17 cellular contexts compared by ENCODE assay signal in genomic region chr13:97648881-97649224, GRCh38.
DNase-seq lines count a peak whose midpoint lies in the region; ATAC-seq, FAIRE-seq and TF ChIP-seq lines count a peak whose summit lies in the region.
"Had no signal": no experiment of that assay in that cellular context is flagged by ENCODE, and none has a peak within 500 bp of the region (broad histone marks: within the 10 kb centered on the region; RNA-seq: fewer than 3 reads in every experiment).

No MANE protein-coding gene starts in this region.

- peaks cover 21% of the 10 kb centered on the region; the same call in 1 of the 2 replicates for H3K9me2 ChIP-seq in GM23338 (ENCODE audit: insufficient read depth)

- H4K20me1 ChIP-seq in GM23338 (replicated peaks; ENCODE audit: insufficient read depth) = no peaks in the 10 kb centered on the region
- H4K20me1 ChIP-seq in endothelial cell of umbilical vein (replicated peaks; ENCODE audit: control insufficient read depth, extremely low read depth, insufficient read depth, low read length) = no peaks in the 10 kb centered on the region
- H4K20me1 ChIP-seq: BLaER1 had no signal

- TF ChIP-seq POLR2A in endothelial cell of umbilical vein (IDR thresholded peaks at IDR 0.05; ENCODE audit: low read depth, low read length) (no peak), body of pancreas (IDR thresholded peaks at IDR 0.05) (no peak)

- H3K36me3 Mint-ChIP-seq in GM23338 (ENCODE audit: low read depth) = no peaks in the 10 kb centered on the region
- no peaks in the 10 kb centered on the region for H3K36me3 Mint-ChIP-seq in activated naive CD4-positive, alpha-beta T cell treated with anti-CD3 and anti-CD28 coated beads, Interleukin-2, amount 50 U/mL, for 72 hours
- H3K36me3 Mint-ChIP-seq: CD14-positive monocyte; CD4-positive, alpha-beta memory T cell had no signal

- H3K79me2 ChIP-seq in GM23338 (replicated peaks; ENCODE audit: insufficient read depth) (no peaks in the 10 kb centered on the region), endothelial cell of umbilical vein (ENCODE audit: control insufficient read depth, insufficient read depth, low read length) (no peaks in the 10 kb centered on the region)

- TF ChIP-seq CTCF in GM23338 (conservative IDR thresholded peaks at IDR 0.05; ENCODE audit: low read depth in 2 of 2) = no peak
- TF ChIP-seq CTCF in endothelial cell of umbilical vein (IDR thresholded peaks at IDR 0.05; ENCODE audit: extremely low read depth in 1 of 2, insufficient read depth in 1 of 2, low read depth in 1 of 2, low read length in 2 of 2) = no peak
- TF ChIP-seq CTCF in body of pancreas (IDR thresholded peaks at IDR 0.05) = no peak

- H3K9me3 ChIP-seq in HUES64 (ENCODE audit: insufficient read depth, low read depth, low read length) (no peaks in the 10 kb centered on the region), endothelial cell of umbilical vein (replicated peaks; ENCODE audit: control insufficient read depth, insufficient read depth, low read length) (no peaks in the 10 kb centered on the region), mesodermal cell (ENCODE audit: control insufficient read depth, low read length) (no peaks in the 10 kb centered on the region), body of pancreas (no peaks in the 10 kb centered on the region)
- H3K9me3 ChIP-seq: BLaER1 had no signal

- ATAC-seq in GM23338 = no peak
- ATAC-seq in activated naive CD4-positive, alpha-beta T cell treated with anti-CD3 and anti-CD28 coated beads, Interleukin-2, amount 50 U/mL, for 72 hours = no peak
- ATAC-seq in body of pancreas = no peak

- no peak overlapping the region for H3K27ac Mint-ChIP-seq in GM23338
- no peak overlapping the region for H3K27ac Mint-ChIP-seq in activated naive CD4-positive, alpha-beta T cell treated with anti-CD3 and anti-CD28 coated beads, Interleukin-2, amount 50 U/mL, for 72 hours
- H3K27ac Mint-ChIP-seq: CD14-positive monocyte; CD4-positive, alpha-beta memory T cell; H9 had no signal

- no peaks in the 10 kb centered on the region; the same call in 2 of the 3 replicates for H3K9me3 Mint-ChIP-seq in GM23338
- H3K9me3 Mint-ChIP-seq in activated naive CD4-positive, alpha-beta T cell treated with anti-CD3 and anti-CD28 coated beads, Interleukin-2, amount 50 U/mL, for 72 hours = no peaks in the 10 kb centered on the region
- H3K9me3 Mint-ChIP-seq: CD4-positive, alpha-beta memory T cell; H9 had no signal

- H3K9ac ChIP-seq in HUES64 (ENCODE audit: low read depth, low read length) (no peak overlapping the region), endothelial cell of umbilical vein (replicated peaks; ENCODE audit: extremely low read depth, insufficient read depth, low read length) (peak overlapping the region; percentile 25)
- H3K9ac ChIP-seq: BLaER1 had no signal

- no peak overlapping the region for H3K4me2 ChIP-seq in GM23338
- H3K4me2 ChIP-seq in endothelial cell of umbilical vein (ENCODE audit: insufficient read depth, low read length) = peak overlapping the region; percentile 82
- H3K4me2 ChIP-seq: BLaER1 had no signal

- H3K4me3 Mint-ChIP-seq in GM23338 = no peak overlapping the region
- H3K4me3 Mint-ChIP-seq: CD14-positive monocyte, H9 had no signal

- DNase-seq in GM23338 (ENCODE audit: low spot score) (no peak), endothelial cell of umbilical vein (ENCODE audit: low read depth, low spot score) (no peak), NOMO-1 treated with DMSO at 0.1 percent for 48 hours (lab: John Stamatoyannopoulos, UW; ENCODE audit: unreplicated experiment) (no peak), body of pancreas (no peak)
- no peak for DNase-seq in activated naive CD4-positive, alpha-beta T cell treated with anti-CD3 and anti-CD28 coated beads, Interleukin-2, amount 50 U/mL, for 72 hours (ENCODE audit: low spot score in 2 of 2)
- DNase-seq: 8988T; Calu3; CD4-positive, alpha-beta memory T cell; DMS79 treated with DMSO at 0.1 percent for 48 hours; GF-D8; GOT3; H9 had no signal

- H3K27me3 ChIP-seq in GM23338 (ENCODE audit: insufficient read depth) (no peaks in the 10 kb centered on the region), HUES64 (ENCODE audit: insufficient read depth, low read length) (no peaks in the 10 kb centered on the region), endothelial cell of umbilical vein (ENCODE audit: control insufficient read depth in 2 of 2, insufficient read depth in 2 of 2, low read length in 2 of 2) (no peaks in the 10 kb centered on the region), body of pancreas (no peaks in the 10 kb centered on the region)
- H3K27me3 ChIP-seq: BLaER1 had no signal

- H3K4me3 ChIP-seq in GM23338 (no peak overlapping the region), HUES64 (ENCODE audit: low read length) (no peak overlapping the region), endothelial cell of umbilical vein (replicated peaks in 1 of 3; ENCODE audit: insufficient read depth in 1 of 3, low read depth in 1 of 3, low read length in 3 of 3) (no peak overlapping the region), mesodermal cell (ENCODE audit: extremely low read depth, insufficient read depth, low read length, poor library complexity, severe bottlenecking) (no peak overlapping the region), body of pancreas (no peak overlapping the region)
- H3K4me3 ChIP-seq: BLaER1 had no signal

- H2AFZ ChIP-seq in GM23338 (peak overlapping the region; percentile 38; the same call in 1 of the 2 replicates), endothelial cell of umbilical vein (ENCODE audit: low read depth, low read length) (peak overlapping the region; percentile 70)

- peaks cover 16% of the 10 kb centered on the region for H3K4me1 ChIP-seq in GM23338 (ENCODE audit: insufficient read depth)
- peaks cover 17% of the 10 kb centered on the region; the same call in 1 of the 2 replicates for H3K4me1 ChIP-seq in HUES64 (ENCODE audit: insufficient read depth, low read length)
- H3K4me1 ChIP-seq in endothelial cell of umbilical vein (ENCODE audit: control insufficient read depth, extremely low read depth, insufficient read depth, low read length) = peaks cover 14% of the 10 kb centered on the region
- H3K4me1 ChIP-seq in mesodermal cell (ENCODE audit: control insufficient read depth, insufficient read depth, low read length, poor library complexity, severe bottlenecking) = peaks cover 22% of the 10 kb centered on the region
- H3K4me1 ChIP-seq in body of pancreas = no peaks in the 10 kb centered on the region
- H3K4me1 ChIP-seq: BLaER1 had no signal

- POLR2A ChIA-PET in endothelial cell of umbilical vein (lab: Charles Lee) = no interaction called here

- peaks cover 2% of the 10 kb centered on the region for H3K27me3 Mint-ChIP-seq in GM23338 (ENCODE audit: insufficient read depth, low read depth, poor library complexity)

- peaks cover 29% of the 10 kb centered on the region for H3K4me1 Mint-ChIP-seq in GM23338
- H3K4me1 Mint-ChIP-seq: CD14-positive monocyte; CD4-positive, alpha-beta memory T cell had no signal

- FAIRE-seq in endothelial cell of umbilical vein (lab: Jason Lieb, UNC) = no peak
- FAIRE-seq: HTR-8/SVneo had no signal

- BruUV-seq in endothelial cell of umbilical vein (replicated peaks; lab: Mats Ljungman, UMichigan) = no TSS peak

- intact Hi-C loops in endothelial cell of umbilical vein (cut with micrococcal nuclease) = loop anchor here (1.0 kb wide), 2 partner anchors 9 to 216 kb away; no protein-coding TSS in a partner anchor
- intact Hi-C loops in body of pancreas (cut with DNase I) = no loop called here

- dilution Hi-C loops in endothelial cell of umbilical vein (cut with MboI; ENCODE audit: extremely low pct_ligation_motif_present, low sequenced_read_pairs) = no loop called here

- no peaks in the 10 kb centered on the region for H3K9me1 ChIP-seq in endothelial cell of umbilical vein (replicated peaks; ENCODE audit: control insufficient read depth, extremely low read depth, insufficient read depth, low read length)

- H3F3A ChIP-seq in GM23338 (replicated peaks; ENCODE audit: low read depth) = no peaks in the 10 kb centered on the region

- H3K36me3 ChIP-seq in GM23338 (ENCODE audit: insufficient read depth) (no peaks in the 10 kb centered on the region), HUES64 (ENCODE audit: insufficient read depth, low read length) (no peaks in the 10 kb centered on the region), endothelial cell of umbilical vein (ENCODE audit: control insufficient read depth in 2 of 2, extremely low read depth in 1 of 2, insufficient read depth in 2 of 2, low read length in 2 of 2) (no peaks in the 10 kb centered on the region), mesodermal cell (ENCODE audit: control insufficient read depth, insufficient read depth, low read length) (no peaks in the 10 kb centered on the region), body of pancreas (replicated peaks in 1 of 2; ENCODE audit: insufficient read depth in 1 of 2, low read depth in 2 of 2) (no peaks in the 10 kb centered on the region)
- H3K36me3 ChIP-seq: BLaER1 had no signal

- CTCF ChIA-PET in endothelial cell of umbilical vein (lab: Charles Lee) = interaction anchor here (1.3 kb wide), 1 partner anchor 10 kb away, joined by 7 read pairs; no protein-coding TSS in a partner anchor

- H3K27ac ChIP-seq in GM23338 (ENCODE audit: low read depth) = no peak overlapping the region
- peak overlapping the region; percentile 46; the same call in 1 of the 2 replicates for H3K27ac ChIP-seq in HUES64 (ENCODE audit: low read depth, low read length)
- H3K27ac ChIP-seq in endothelial cell of umbilical vein (ENCODE audit: insufficient read depth, low read depth, low read length) = peak overlapping the region; percentile 85
- H3K27ac ChIP-seq in mesodermal cell (ENCODE audit: low read depth, low read length, severe bottlenecking) = peak overlapping the region; percentile 85
- no peak overlapping the region for H3K27ac ChIP-seq in body of pancreas
- H3K27ac ChIP-seq: BLaER1 had no signal

TF ChIP-seq in GM23338, 12 proteins besides CTCF, POLR2A, EP300 and RAD21 (continues in another document):
- TF ChIP-seq EZH2phosphoT487 (IDR thresholded peaks at IDR 0.05; ENCODE audit: unreplicated experiment) (no peak), JUNB (IDR thresholded peaks at IDR 0.05; ENCODE audit: unreplicated experiment) (no peak)

TF ChIP-seq in endothelial cell of umbilical vein, 7 proteins besides CTCF, POLR2A, EP300 and RAD21:
- TF ChIP-seq EZH2 (IDR thresholded peaks at IDR 0.05; ENCODE audit: borderline replicate concordance, low read depth, low read length, severe bottlenecking) (no peak), GATA2 (IDR thresholded peaks at IDR 0.05; ENCODE audit: insufficient read depth, insufficient read length, low read depth, low read length) (no peak)

Comparison
In these comparisons a context has a peak if more than half of its experiments do, and no peak if none do; other contexts are left out.
1. H3K27ac ChIP-seq: peak in HUES64 (single experiment), endothelial cell of umbilical vein (single experiment) and mesodermal cell (single experiment); none in GM23338 (single experiment) and body of pancreas (0 of 4).